ENCODE assay signal across 2 cellular contexts in genomic region chr16:88755745-88756443, GRCh38.
TF ChIP-seq lines count a peak whose summit lies in the region.

No MANE protein-coding gene starts in this region.

TF ChIP-seq in WTC11, 78 proteins besides CTCF, POLR2A, EP300 and RAD21:
- TF ChIP-seq SOX15 (CRISPR knock-in tag; IDR thresholded peaks at IDR 0.05) (no peak), RELA (CRISPR knock-in tag; IDR thresholded peaks at IDR 0.05; ENCODE audit: borderline replicate concordance) (peak; percentile 26; the same call in 1 of the 2 replicates)

TF ChIP-seq in GM23338, 12 proteins besides CTCF, POLR2A, EP300 and RAD21:
- TF ChIP-seq ZNF114 (CRISPR knock-in tag; IDR thresholded peaks at IDR 0.05), result no peak
- TF ChIP-seq NANOG (IDR thresholded peaks at IDR 0.05; ENCODE audit: borderline replicate concordance), result no peak
- no peak for TF ChIP-seq REST (IDR thresholded peaks at IDR 0.05; ENCODE audit: unreplicated experiment)
TF ChIP-seq in GM23338: peak in this region for 0.
